23 cellular contexts compared by ENCODE assay signal in the genomic region with DNA sequence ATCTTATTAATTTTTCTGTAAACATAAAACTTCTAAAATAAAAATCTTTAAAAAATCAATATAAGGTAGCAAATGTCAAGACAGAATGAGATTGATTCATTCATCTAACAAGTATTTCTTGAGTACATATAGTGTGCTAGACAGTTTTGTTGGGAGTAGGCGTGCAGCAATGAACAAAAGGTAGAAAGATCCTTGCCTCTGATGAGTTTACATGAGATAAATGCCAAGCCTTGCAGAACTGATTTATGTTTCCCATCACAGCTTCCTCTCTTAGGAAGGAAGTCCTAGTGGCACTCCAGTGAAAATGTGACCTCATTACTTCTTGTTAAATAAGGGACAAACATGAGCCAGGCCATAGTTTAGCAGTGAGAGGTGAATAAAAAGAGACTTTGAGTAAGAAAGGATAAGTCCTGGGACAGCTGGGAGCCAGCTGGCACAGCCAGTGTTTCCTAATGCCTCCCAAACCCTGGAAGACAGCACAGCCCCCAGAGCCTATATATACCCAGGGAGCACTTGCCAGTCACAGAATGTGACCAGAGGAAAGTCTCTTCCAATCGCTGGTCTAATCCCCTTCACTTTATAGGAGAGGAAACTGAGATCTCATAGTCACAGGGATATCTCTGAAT.
"Had no signal": no experiment of that assay in that cellular context is flagged by ENCODE, and none has a peak within 500 bp of the region (broad histone marks: within the 10 kb centered on the region; RNA-seq: fewer than 3 reads in every experiment).

No MANE protein-coding gene starts in this region.

- H3K36me3 Mint-ChIP-seq: activated naive CD8-positive, alpha-beta T cell treated with anti-CD3 and anti-CD28 coated beads, Interleukin-2, amount 10 ng/mL, durations not matched to agents 7 days and 5 days had no signal

- H3K9me3 Mint-ChIP-seq: activated CD8-positive, alpha-beta T cell treated with anti-CD3 and anti-CD28 coated beads for 36 hours; activated naive CD8-positive, alpha-beta T cell treated with anti-CD3 and anti-CD28 coated beads, Interleukin-2, amount 10 ng/mL, durations not matched to agents 7 days and 5 days; T-helper 1 cell treated with Interleukin-12 subunit alpha and Interleukin-12 subunit beta and Interleukin-4 antibody, amounts not matched to agents 30 μg/mL and 1 μg/mL, for 36 hours had no signal

- H3K27ac ChIP-seq: adrenal gland, Peyer's patch, RWPE1, SJSA1 had no signal

- DNase-seq: activated CD4-positive, alpha-beta T cell treated with anti-CD3 and anti-CD28 coated beads for 4 hours; activated CD8-positive, alpha-beta memory T cell treated with anti-CD3 and anti-CD28 coated beads, Interleukin-2, amount 50 U/mL, for 4 hours; activated CD8-positive, alpha-beta T cell treated with anti-CD3 and anti-CD28 coated beads for 36 hours; activated naive CD4-positive, alpha-beta T cell treated with anti-CD3 and anti-CD28 coated beads, Interleukin-2, amount 50 U/mL, for 16 hours; activated naive CD8-positive, alpha-beta T cell treated with anti-CD3 and anti-CD28 coated beads, Interleukin-2, amount 10 ng/mL, durations not matched to agents 7 days and 5 days; adrenal gland; anterior cingulate cortex; MM.1S; NCI-H1105; NCI-H1436; NCI-H1694 treated with DMSO at 0.1 percent for 48 hours; NCI-H2029 treated with DMSO at 0.1 percent for 48 hours; NCI-H345; NCI-H510A treated with DMSO at 0.1 percent for 48 hours; NCI-H774; Peyer's patch; Right ventricle myocardium superior; SW 1271 had no signal

- H3K4me3 Mint-ChIP-seq: activated CD8-positive, alpha-beta T cell treated with anti-CD3 and anti-CD28 coated beads for 36 hours; activated naive CD8-positive, alpha-beta T cell treated with anti-CD3 and anti-CD28 coated beads, Interleukin-2, amount 10 ng/mL, durations not matched to agents 7 days and 5 days; T-helper 1 cell treated with Interleukin-12 subunit alpha and Interleukin-12 subunit beta and Interleukin-4 antibody, amounts not matched to agents 30 μg/mL and 1 μg/mL, for 36 hours had no signal

- H3K27ac Mint-ChIP-seq: activated CD8-positive, alpha-beta T cell treated with anti-CD3 and anti-CD28 coated beads for 36 hours; activated naive CD8-positive, alpha-beta T cell treated with anti-CD3 and anti-CD28 coated beads, Interleukin-2, amount 10 ng/mL, durations not matched to agents 7 days and 5 days; T-helper 1 cell treated with Interleukin-12 subunit alpha and Interleukin-12 subunit beta and Interleukin-4 antibody, amounts not matched to agents 30 μg/mL and 1 μg/mL, for 36 hours had no signal

- ATAC-seq: activated CD4-positive, CD25-positive, alpha-beta regulatory T cell treated with anti-CD3 and anti-CD28 coated beads, Interleukin-2, amount 50 U/mL, for 24 hours; activated CD8-positive, alpha-beta T cell treated with anti-CD3 and anti-CD28 coated beads for 36 hours; SK-N-SH treated with all-trans-retinoic acid at 6 μM for 48 hours had no signal

- H3K36me3 ChIP-seq: adrenal gland, Peyer's patch, SJSA1 had no signal

- H3K4me3 ChIP-seq: adrenal gland, Peyer's patch, SJSA1 had no signal

- H3K9me3 ChIP-seq: adrenal gland, Peyer's patch, SJSA1 had no signal
